ENCODE assay signal across 21 cellular contexts in genomic region chr9:131432050-131432449, GRCh38. TPM values are rescaled to one million over a fixed set of nuclear protein-coding genes. Genes with fewer than 3 reads are reported as not detected.
A peak's percentile ranks its signal among the peaks of the same experiment; 100 is the strongest.
DNase-seq lines count a peak whose midpoint lies in the region; ATAC-seq, FAIRE-seq and TF ChIP-seq lines count a peak whose summit lies in the region.
"Had no signal": no experiment of that assay in that cellular context is flagged by ENCODE, and none has a peak within 500 bp of the region (broad histone marks: within the 10 kb centered on the region; RNA-seq: fewer than 3 reads in every experiment).

No MANE protein-coding gene starts in this region.

- H3K36me3 ChIP-seq in breast epithelium (no peaks in the 10 kb centered on the region), iPS-20b (ENCODE audit: insufficient read depth, low read depth, low read length) (peaks cover 68% of the 10 kb centered on the region), subcutaneous abdominal adipose tissue (ENCODE audit: control insufficient read depth in 5 of 5, insufficient read depth in 5 of 5, low read length in 5 of 5) (peaks cover 2 to 48% (median 40%) of the 10 kb centered on the region in 5 donors)

- no TSS peak for BruUV-seq in MCF 10A (replicated peaks; lab: Mats Ljungman, UMichigan)

- H3K9me3 Mint-ChIP-seq in MCF 10A (ENCODE audit: unreplicated experiment) = no peaks in the 10 kb centered on the region
- H3K9me3 Mint-ChIP-seq in brain = no peaks in the 10 kb centered on the region
- H3K9me3 Mint-ChIP-seq: IgD-negative memory B cell had no signal

- no peak for FAIRE-seq in H54 (lab: Jason Lieb, UNC)

- no peak for TF ChIP-seq POLR2A in breast epithelium (IDR thresholded peaks at IDR 0.05)
- no peak for TF ChIP-seq POLR2A in H54 (IDR thresholded peaks at IDR 0.05; ENCODE audit: low read depth, low read length)

- DNase-seq in MCF 10A (ENCODE audit: unreplicated experiment) = no peak
- DNase-seq in breast epithelium (ENCODE audit: low spot score in 2 of 2) = no peak
- DNase-seq in H54 (ENCODE audit: insufficient read length, low spot score) = no peak
- no peak for DNase-seq in foreskin fibroblast
- DNase-seq: activated naive CD4-positive, alpha-beta T cell treated with anti-CD3 and anti-CD28 coated beads, Interleukin-2, amount 50 U/mL, for 16 hours; hippocampal formation; NCI-H2029; NCI-H510A; SHP77 treated with DMSO at 0.1 percent for 48 hours; stimulated activated CD4-positive, alpha-beta T cell treated with anti-CD3 and anti-CD28 coated beads, Interleukin-2, amount 100 ng/mL, for 48 hours; substantia nigra; T-helper 1 cell; WERI-Rb-1 had no signal

- H3K27ac Mint-ChIP-seq in MCF 10A (ENCODE audit: low read depth, unreplicated experiment) (peak overlapping the region; percentile 35), brain (peak overlapping the region in 4 of 5 experiments; percentile 58 to 78 (median 63))

- H3K4me3 Mint-ChIP-seq in MCF 10A (ENCODE audit: unreplicated experiment) = no peak overlapping the region
- no peak overlapping the region for H3K4me3 Mint-ChIP-seq in brain
- H3K4me3 Mint-ChIP-seq: IgD-negative memory B cell had no signal

- H3K9me3 ChIP-seq in breast epithelium = no peaks in the 10 kb centered on the region
- no peaks in the 10 kb centered on the region for H3K9me3 ChIP-seq in iPS-20b (ENCODE audit: insufficient read depth, low read depth, low read length)
- H3K9me3 ChIP-seq in subcutaneous abdominal adipose tissue (ENCODE audit: control insufficient read depth in 5 of 5, low read length in 5 of 5) = no peaks in the 10 kb centered on the region

- no peak for ATAC-seq in HG02970 (IDR thresholded peaks at IDR 0.05; ENCODE audit: low FRiP score, unreplicated experiment)
- ATAC-seq: sciatic nerve had no signal

- H3K27me3 ChIP-seq in breast epithelium (no peaks in the 10 kb centered on the region), iPS-20b (ENCODE audit: insufficient read depth, low read length) (no peaks in the 10 kb centered on the region), subcutaneous abdominal adipose tissue (ENCODE audit: control insufficient read depth in 5 of 5, insufficient read depth in 4 of 5, low read length in 5 of 5) (no peaks in the 10 kb centered on the region)
- H3K27me3 ChIP-seq: cardiac muscle cell, dorsolateral prefrontal cortex had no signal

- intact Hi-C loops in MCF 10A (cut with micrococcal nuclease) = no loop called here
- intact Hi-C loops in breast epithelium (cut with DNase I; ENCODE audit: low total_unique reads) = no loop called here

- no peaks in the 10 kb centered on the region for H3K27me3 Mint-ChIP-seq in MCF 10A (ENCODE audit: insufficient read depth, unreplicated experiment)
- H3K27me3 Mint-ChIP-seq in brain = no peaks in the 10 kb centered on the region
- H3K27me3 Mint-ChIP-seq: IgD-negative memory B cell had no signal

- H3K36me3 Mint-ChIP-seq in MCF 10A (ENCODE audit: insufficient read depth, unreplicated experiment) (peaks cover 63% of the 10 kb centered on the region), brain (peaks cover 80% of the 10 kb centered on the region)
- H3K36me3 Mint-ChIP-seq: IgD-negative memory B cell had no signal

- CTCF ChIA-PET in MCF 10A (lab: Yijun Ruan, JAX) = interaction anchor here (0.6 to 2.1 kb wide), 5 partner anchors 9 to 700 kb away, joined by 3 to 13 read pairs (median 3); no protein-coding TSS in a partner anchor

- POLR2A ChIA-PET in MCF 10A (lab: Yijun Ruan, JAX) = interaction anchor here (1.2 kb wide), 1 partner anchor 59 kb away, joined by 3 read pairs; no protein-coding TSS in a partner anchor

- TF ChIP-seq CTCF in MCF 10A (IDR thresholded peaks at IDR 0.05; ENCODE audit: unreplicated experiment) (no peak), breast epithelium (IDR thresholded peaks at IDR 0.05) (no peak), brain (conservative IDR thresholded peaks at IDR 0.05) (no peak), foreskin fibroblast (IDR thresholded peaks at IDR 0.05; ENCODE audit: low read depth, low read length) (no peak)

- H3K9ac ChIP-seq in iPS-20b (ENCODE audit: low read depth, low read length) (no peak overlapping the region), subcutaneous abdominal adipose tissue (ENCODE audit: low read length in 5 of 5) (no peak overlapping the region)

- peaks cover 0 to 9% of the 10 kb centered on the region in 2 donors for H3K4me1 ChIP-seq in breast epithelium
- peaks cover 49% of the 10 kb centered on the region for H3K4me1 ChIP-seq in iPS-20b (ENCODE audit: insufficient read depth, low read length)
- H3K4me1 ChIP-seq in subcutaneous abdominal adipose tissue (ENCODE audit: control insufficient read depth in 5 of 5, insufficient read depth in 5 of 5, low read length in 5 of 5) = peaks cover 5 to 41% (median 28%) of the 10 kb centered on the region in 5 donors

- H3K27ac ChIP-seq in breast epithelium = peak overlapping the region in 1 of 2 donors; percentile 22
- H3K27ac ChIP-seq in iPS-20b (ENCODE audit: low read length) = peak overlapping the region; percentile 19
- peak overlapping the region; percentile 41 for H3K27ac ChIP-seq in subcutaneous abdominal adipose tissue (ENCODE audit: low read depth, low read length)
- H3K27ac ChIP-seq: cardiac muscle cell, WERI-Rb-1 had no signal

- H3K4me3 ChIP-seq in breast epithelium (no peak overlapping the region), iPS-20b (ENCODE audit: low read length) (no peak overlapping the region), subcutaneous abdominal adipose tissue (ENCODE audit: low read depth in 1 of 5, low read length in 5 of 5) (no peak overlapping the region), foreskin fibroblast (ENCODE audit: low read depth in 1 of 2, low read length in 2 of 2) (no peak overlapping the region)
- H3K4me3 ChIP-seq: cardiac muscle cell, dorsolateral prefrontal cortex had no signal

- H3K4me1 Mint-ChIP-seq in MCF 10A (ENCODE audit: insufficient read depth, unreplicated experiment) (no peaks in the 10 kb centered on the region), brain (peaks cover 43% of the 10 kb centered on the region)

RNA-seq across cellular contexts. Expression of gene PRRC2B, which starts 38.2 kb away (rescaled TPM):
- total RNA-seq in MCF 10A (2022) (173 and 186 TPM in 2 replicates), breast epithelium (100 to 1,000 TPM in 2 of 3 donors, 10 to 100 TPM in 1; 95.9 to 143 (median 102) TPM)
- 264 TPM for polyA plus RNA-seq in brain (ENCODE audit: insufficient read depth, low read depth, low replicate concordance)
